In the genomic region with DNA sequence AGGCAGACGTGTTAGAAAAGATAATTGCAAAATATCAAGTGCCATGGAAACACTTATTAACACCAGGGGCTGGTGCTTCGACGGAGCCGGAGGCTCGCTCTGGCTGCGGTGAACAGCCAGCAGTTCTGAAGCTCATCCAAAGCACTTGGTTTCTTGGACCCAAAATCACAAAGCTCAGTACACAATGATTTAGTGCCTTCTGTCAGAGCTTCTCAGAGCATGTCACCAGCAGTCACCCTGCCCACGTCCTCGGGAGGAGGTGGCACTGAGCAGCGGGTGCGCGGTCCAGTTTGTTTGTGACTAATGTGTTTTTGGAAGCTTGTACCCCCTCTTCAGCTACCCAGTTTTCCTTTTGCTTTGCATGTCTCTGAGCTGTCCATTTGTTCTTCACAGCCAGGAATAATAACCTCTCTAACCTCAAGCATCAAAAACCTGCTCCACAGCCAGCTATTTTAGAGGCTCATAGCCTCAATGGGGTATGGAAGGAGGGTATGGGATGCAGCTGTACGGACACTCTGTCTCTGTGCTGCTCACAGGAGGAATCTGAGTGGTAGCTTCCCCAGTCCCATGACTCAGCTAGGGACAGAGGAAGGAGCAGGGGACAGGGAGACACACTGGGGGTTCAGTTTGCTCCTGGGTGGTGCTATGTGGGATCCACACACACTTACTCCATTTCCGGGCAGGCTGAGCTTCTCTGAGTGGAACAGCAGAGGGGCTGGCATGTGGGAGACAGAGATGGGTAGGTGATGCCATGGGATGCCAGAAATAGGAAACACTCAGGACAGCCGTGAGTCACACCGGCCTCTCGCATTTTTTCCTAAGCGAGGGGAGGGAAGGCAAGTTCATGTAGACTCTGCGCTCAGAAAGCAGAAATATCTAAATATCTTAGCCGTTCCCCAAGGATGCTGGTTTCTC, we compare ENCODE assay signal across 29 cellular contexts. TPM values are rescaled to one million over a fixed set of nuclear protein-coding genes. Genes with fewer than 3 reads are reported as not detected.
DNase-seq lines count a peak whose midpoint lies in the region; ATAC-seq and TF ChIP-seq lines count a peak whose summit lies in the region.
"Had no signal": no experiment of that assay in that cellular context is flagged by ENCODE, and none has a peak within 500 bp of the region (broad histone marks: within the 10 kb centered on the region; RNA-seq: fewer than 3 reads in every experiment).

No MANE protein-coding gene starts in this region.

- no peaks in the 10 kb centered on the region for H3K36me3 Mint-ChIP-seq in activated CD4-positive, alpha-beta memory T cell treated with anti-CD3 and anti-CD28 coated beads, Interleukin-2, amount 10 ng/mL, durations not matched to agents 7 days and 5 days (ENCODE audit: low read depth)
- H3K36me3 Mint-ChIP-seq: brain had no signal

- intact Hi-C loops in mucosa of descending colon (cut with DNase I, micrococcal nuclease): no loop called here

- TF ChIP-seq CTCF in mucosa of descending colon (IDR thresholded peaks at IDR 0.05): no peak

- H3K4me3 Mint-ChIP-seq in stimulated activated naive CD8-positive, alpha-beta T cell treated with anti-CD3 and anti-CD28 coated beads, Interleukin-15, amount 100 ng/mL, for 72 hours: no peak overlapping the region
- H3K4me3 Mint-ChIP-seq in activated CD4-positive, alpha-beta memory T cell treated with anti-CD3 and anti-CD28 coated beads, Interleukin-2, amount 10 ng/mL, durations not matched to agents 7 days and 5 days: no peak overlapping the region
- H3K4me3 Mint-ChIP-seq: activated CD4-positive, alpha-beta T cell treated with anti-CD3 and anti-CD28 coated beads, Interleukin-2, amount 10 ng/mL, durations not matched to agents 24 days and 14 days; neural crest cell had no signal

- H3K36me3 ChIP-seq in mucosa of descending colon (ENCODE audit: low read depth): no peaks in the 10 kb centered on the region
- H3K36me3 ChIP-seq: prostate gland, sigmoid colon, tibial artery had no signal

- H3K27ac Mint-ChIP-seq in stimulated activated naive CD8-positive, alpha-beta T cell treated with anti-CD3 and anti-CD28 coated beads, Interleukin-15, amount 100 ng/mL, for 72 hours: no peak overlapping the region
- H3K27ac Mint-ChIP-seq in activated CD4-positive, alpha-beta memory T cell treated with anti-CD3 and anti-CD28 coated beads, Interleukin-2, amount 10 ng/mL, durations not matched to agents 7 days and 5 days: no peak overlapping the region
- H3K27ac Mint-ChIP-seq: activated CD4-positive, alpha-beta T cell treated with anti-CD3 and anti-CD28 coated beads, Interleukin-2, amount 10 ng/mL, durations not matched to agents 24 days and 14 days had no signal

- CTCF ChIA-PET in activated CD4-positive, alpha-beta memory T cell treated with anti-CD3 and anti-CD28 coated beads, Interleukin-2, amount 10 ng/mL, durations not matched to agents 7 days and 5 days (lab: Charles Lee): no interaction called here

- no peaks in the 10 kb centered on the region for H3K9me3 Mint-ChIP-seq in stimulated activated naive CD8-positive, alpha-beta T cell treated with anti-CD3 and anti-CD28 coated beads, Interleukin-15, amount 100 ng/mL, for 72 hours
- no peaks in the 10 kb centered on the region for H3K9me3 Mint-ChIP-seq in activated CD4-positive, alpha-beta memory T cell treated with anti-CD3 and anti-CD28 coated beads, Interleukin-2, amount 10 ng/mL, durations not matched to agents 7 days and 5 days
- H3K9me3 Mint-ChIP-seq: activated CD4-positive, alpha-beta T cell treated with anti-CD3 and anti-CD28 coated beads, Interleukin-2, amount 10 ng/mL, durations not matched to agents 24 days and 14 days; brain; neural crest cell had no signal

- no peaks in the 10 kb centered on the region for H3K9me3 ChIP-seq in mucosa of descending colon
- H3K9me3 ChIP-seq: prostate gland, sigmoid colon, tibial artery had no signal

- ATAC-seq in stimulated activated naive CD8-positive, alpha-beta T cell treated with anti-CD3 and anti-CD28 coated beads, Interleukin-15, amount 100 ng/mL, for 72 hours: peak; percentile 29
- no peak for ATAC-seq in stimulated activated naive CD8-positive, alpha-beta T cell treated with anti-CD3 and anti-CD28 coated beads, Interleukin-15, Interleukin-2, amounts not matched to agents 100 U/mL and 50 U/mL, for 24 hours
- ATAC-seq in mucosa of descending colon (peak; percentile 7), HG02610 (IDR thresholded peaks at IDR 0.05; ENCODE audit: unreplicated experiment) (no peak), GM21529 (IDR thresholded peaks at IDR 0.05; ENCODE audit: unreplicated experiment) (no peak)
- ATAC-seq: Panc1 had no signal

- no peak for DNase-seq in stimulated activated naive CD8-positive, alpha-beta T cell treated with anti-CD3 and anti-CD28 coated beads, Interleukin-15, amount 100 ng/mL, for 72 hours
- DNase-seq in stimulated activated naive CD8-positive, alpha-beta T cell treated with anti-CD3 and anti-CD28 coated beads, Interleukin-15, Interleukin-2, amounts not matched to agents 100 U/mL and 50 U/mL, for 24 hours: no peak
- peak; percentile 22 for DNase-seq in RPMI7951 (ENCODE audit: low read depth)
- no peak for DNase-seq in mucosa of descending colon
- no peak for DNase-seq in activated CD4-positive, alpha-beta memory T cell treated with anti-CD3 and anti-CD28 coated beads, Interleukin-2, amount 10 ng/mL, durations not matched to agents 7 days and 5 days
- DNase-seq in cerebellar cortex (ENCODE audit: low spot score): no peak
- DNase-seq: ACHN; activated CD4-positive, alpha-beta T cell treated with anti-CD3 and anti-CD28 coated beads, Interleukin-2, amount 10 ng/mL, durations not matched to agents 24 days and 14 days; activated naive CD4-positive, alpha-beta T cell; activated T-cell treated with anti-CD3 and anti-CD28 coated beads, Interleukin-2, amount 50 U/mL, for 48 hours; C1 segment of cervical spinal cord; COR-L47; DMS79 treated with DMSO at 0.1 percent for 48 hours; effector memory CD4-positive, alpha-beta T cell; NCI-H1694 treated with DMSO at 0.1 percent for 48 hours; NCI-H510A treated with DMSO at 0.1 percent for 48 hours; SIG-M5; sigmoid colon; stimulated activated CD4-positive, alpha-beta T cell treated with anti-CD3 and anti-CD28 coated beads, Interleukin-15, amount 100 ng/mL, for 24 hours; stimulated activated naive CD4-positive, alpha-beta T cell treated with Interleukin-2 at 50 U/mL for 16 hours; SW 1271; T1000; tibial artery had no signal

- no peak overlapping the region for H3K4me3 ChIP-seq in mucosa of descending colon
- H3K4me3 ChIP-seq: prostate gland, sigmoid colon, tibial artery had no signal

- no peaks in the 10 kb centered on the region for H3K27me3 Mint-ChIP-seq in stimulated activated naive CD8-positive, alpha-beta T cell treated with anti-CD3 and anti-CD28 coated beads, Interleukin-15, amount 100 ng/mL, for 72 hours
- H3K27me3 Mint-ChIP-seq in activated CD4-positive, alpha-beta memory T cell treated with anti-CD3 and anti-CD28 coated beads, Interleukin-2, amount 10 ng/mL, durations not matched to agents 7 days and 5 days: no peaks in the 10 kb centered on the region
- H3K27me3 Mint-ChIP-seq: activated CD4-positive, alpha-beta T cell treated with anti-CD3 and anti-CD28 coated beads, Interleukin-2, amount 10 ng/mL, durations not matched to agents 24 days and 14 days had no signal

- no peaks in the 10 kb centered on the region for H3K4me1 Mint-ChIP-seq in stimulated activated naive CD8-positive, alpha-beta T cell treated with anti-CD3 and anti-CD28 coated beads, Interleukin-15, amount 100 ng/mL, for 72 hours
- no peaks in the 10 kb centered on the region for H3K4me1 Mint-ChIP-seq in activated CD4-positive, alpha-beta memory T cell treated with anti-CD3 and anti-CD28 coated beads, Interleukin-2, amount 10 ng/mL, durations not matched to agents 7 days and 5 days
- H3K4me1 Mint-ChIP-seq: activated CD4-positive, alpha-beta T cell treated with anti-CD3 and anti-CD28 coated beads, Interleukin-2, amount 10 ng/mL, durations not matched to agents 24 days and 14 days had no signal

- POLR2A ChIA-PET in activated CD4-positive, alpha-beta memory T cell treated with anti-CD3 and anti-CD28 coated beads, Interleukin-2, amount 10 ng/mL, durations not matched to agents 7 days and 5 days (lab: Charles Lee): no interaction called here

- no peaks in the 10 kb centered on the region for H3K4me1 ChIP-seq in mucosa of descending colon (ENCODE audit: low read depth)
- H3K4me1 ChIP-seq: prostate gland, sigmoid colon, tibial artery had no signal

RNA-seq across cellular contexts. Expression of a gene that starts 59.0 kb away (rescaled TPM):
- 0.24 and 1.2 TPM in 2 replicates for total RNA-seq in RPMI7951 (2014; rRNA removed; shearing (Covaris generic))
- total RNA-seq in mucosa of descending colon: 1 to 10 TPM in 1 of 3 donors, under 1 TPM in 2; 0.23 to 2.4 (median 0.70) TPM
- not detected for total RNA-seq in activated CD4-positive, alpha-beta memory T cell treated with anti-CD3 and anti-CD28 coated beads, Interleukin-2, amount 10 ng/mL, durations not matched to agents 7 days and 5 days
- total RNA-seq: activated CD4-positive, alpha-beta T cell treated with anti-CD3 and anti-CD28 coated beads, Interleukin-2, amount 10 ng/mL, durations not matched to agents 24 days and 14 days had no signal

Comparison
In these comparisons a context has a peak if more than half of its experiments do, and no peak if none do; other contexts are left out.
1. ATAC-seq: peak in stimulated activated naive CD8-positive, alpha-beta T cell treated with anti-CD3 and anti-CD28 coated beads, Interleukin-15, amount 100 ng/mL, for 72 hours (single experiment) and mucosa of descending colon (single experiment); none in stimulated activated naive CD8-positive, alpha-beta T cell treated with anti-CD3 and anti-CD28 coated beads, Interleukin-15, Interleukin-2, amounts not matched to agents 100 U/mL and 50 U/mL, for 24 hours (single experiment), HG02610 (single experiment) and GM21529 (single experiment).